28 cellular contexts compared by ENCODE assay signal in genomic region chr18:11736656-11737055, GRCh38.
"Had no signal": no experiment of that assay in that cellular context is flagged by ENCODE, and none has a peak within 500 bp of the region (broad histone marks: within the 10 kb centered on the region; RNA-seq: fewer than 3 reads in every experiment).

No MANE protein-coding gene starts in this region.

- H3K36me3 ChIP-seq: adrenal gland, ascending aorta, gastrocnemius medialis, pancreas, prostate gland, upper lobe of left lung had no signal

- H3K4me3 ChIP-seq: adrenal gland, ascending aorta, gastrocnemius medialis, pancreas, prostate gland, upper lobe of left lung had no signal

- FAIRE-seq: endothelial cell of umbilical vein, keratinocyte, pancreas, small intestine, TTC549 had no signal

- H3K27me3 ChIP-seq: ascending aorta, upper lobe of left lung had no signal

- ATAC-seq: esophagus mucosa; gastrocnemius medialis; left colon; naive thymus-derived CD8-positive, alpha-beta T cell; pancreas; sciatic nerve; stimulated activated effector memory CD8-positive, alpha-beta T cell treated with anti-CD3 and anti-CD28 coated beads, Interleukin-12 subunit alpha, Interleukin-12 subunit beta, amount 100 ng/mL, for 72 hours had no signal

- DNase-seq: activated CD4-positive, alpha-beta T cell treated with anti-CD3 and anti-CD28 coated beads for 4 hours; activated CD4-positive, alpha-beta T cell treated with anti-CD3 and anti-CD28 coated beads, Interleukin-2, amount 50 U/mL, for 48 hours; activated CD8-positive, alpha-beta memory T cell treated with anti-CD3 and anti-CD28 coated beads for 24 hours; activated effector memory CD4-positive, alpha-beta T cell treated with anti-CD3 and anti-CD28 coated beads, Interleukin-2, amount 50 U/mL, for 16 hours; activated naive CD4-positive, alpha-beta T cell treated with anti-CD3 and anti-CD28 coated beads for 36 hours; activated naive CD8-positive, alpha-beta T cell treated with anti-CD3 and anti-CD28 coated beads for 36 hours; adrenal gland; caudate nucleus; gastrocnemius medialis; glutamatergic neuron; left colon; midbrain; naive thymus-derived CD8-positive, alpha-beta T cell; nucleus accumbens; pancreas; retina; small intestine; stimulated activated CD4-positive, alpha-beta T cell treated with anti-CD3 and anti-CD28 coated beads, Interleukin-4, amount 100 ng/mL, for 24 hours; T-helper 9 cell; upper lobe of left lung had no signal
